Comparison of ENCODE assay signal across 2 cellular contexts in the genomic region with DNA sequence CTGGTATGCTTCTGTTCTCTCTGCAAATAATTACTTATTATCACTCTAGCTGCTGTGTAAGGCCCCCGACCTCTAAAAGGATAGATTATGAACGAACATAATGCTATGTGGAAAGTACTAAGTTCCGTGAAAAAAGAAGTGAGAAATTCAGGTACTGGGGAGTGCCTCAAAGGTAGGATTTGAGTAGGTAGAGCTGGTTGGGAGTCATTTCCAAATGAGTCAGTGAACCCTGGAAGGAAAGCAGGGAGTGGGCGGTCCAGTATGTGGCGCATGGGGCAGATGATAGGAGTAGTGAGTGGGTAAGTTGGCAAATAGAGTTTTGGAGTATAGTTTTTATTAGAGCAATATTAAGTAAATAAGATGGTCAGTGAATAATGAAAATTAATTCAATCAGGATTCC.
TF ChIP-seq lines count a peak whose summit lies in the region.

No MANE protein-coding gene starts in this region.

TF ChIP-seq in SK-N-SH treated with all-trans-retinoic acid at 6 μM for 48 hours, 23 proteins besides CTCF, POLR2A, EP300 and RAD21 (continued from another document):
- TF ChIP-seq GLIS3 (CRISPR knock-in tag; IDR thresholded peaks at IDR 0.05) (no peak), ZNF70 (CRISPR knock-in tag; IDR thresholded peaks at IDR 0.05) (no peak), ZFP3 (CRISPR knock-in tag; IDR thresholded peaks at IDR 0.05) (no peak)

TF ChIP-seq in GM12878, 131 proteins besides CTCF, POLR2A, EP300 and RAD21 (continued from another document):
- TF ChIP-seq, protein P1, sequence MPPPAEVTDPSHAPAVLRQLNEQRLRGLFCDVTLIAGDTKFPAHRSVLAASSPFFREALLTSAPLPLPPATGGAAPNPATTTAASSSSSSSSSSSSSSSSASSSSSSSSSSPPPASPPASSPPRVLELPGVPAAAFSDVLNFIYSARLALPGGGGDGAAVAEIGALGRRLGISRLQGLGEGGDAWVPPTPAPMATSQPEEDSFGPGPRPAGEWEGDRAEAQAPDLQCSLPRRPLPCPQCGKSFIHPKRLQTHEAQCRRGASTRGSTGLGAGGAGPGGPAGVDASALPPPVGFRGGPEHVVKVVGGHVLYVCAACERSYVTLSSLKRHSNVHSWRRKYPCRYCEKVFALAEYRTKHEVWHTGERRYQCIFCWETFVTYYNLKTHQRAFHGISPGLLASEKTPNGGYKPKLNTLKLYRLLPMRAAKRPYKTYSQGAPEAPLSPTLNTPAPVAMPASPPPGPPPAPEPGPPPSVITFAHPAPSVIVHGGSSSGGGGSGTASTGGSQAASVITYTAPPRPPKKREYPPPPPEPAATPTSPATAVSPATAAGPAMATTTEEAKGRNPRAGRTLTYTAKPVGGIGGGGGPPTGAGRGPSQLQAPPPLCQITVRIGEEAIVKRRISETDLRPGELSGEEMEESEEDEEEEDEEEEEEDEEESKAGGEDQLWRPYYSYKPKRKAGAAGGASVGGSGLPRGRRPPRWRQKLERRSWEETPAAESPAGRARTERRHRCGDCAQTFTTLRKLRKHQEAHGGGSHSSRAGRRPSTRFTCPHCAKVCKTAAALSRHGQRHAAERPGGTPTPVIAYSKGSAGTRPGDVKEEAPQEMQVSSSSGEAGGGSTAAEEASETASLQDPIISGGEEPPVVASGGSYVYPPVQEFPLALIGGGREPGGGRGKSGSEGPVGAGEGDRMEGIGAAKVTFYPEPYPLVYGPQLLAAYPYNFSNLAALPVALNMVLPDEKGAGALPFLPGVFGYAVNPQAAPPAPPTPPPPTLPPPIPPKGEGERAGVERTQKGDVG (CRISPR knock-in tag; IDR thresholded peaks at IDR 0.05) = no peak
- TF ChIP-seq, protein P2, sequence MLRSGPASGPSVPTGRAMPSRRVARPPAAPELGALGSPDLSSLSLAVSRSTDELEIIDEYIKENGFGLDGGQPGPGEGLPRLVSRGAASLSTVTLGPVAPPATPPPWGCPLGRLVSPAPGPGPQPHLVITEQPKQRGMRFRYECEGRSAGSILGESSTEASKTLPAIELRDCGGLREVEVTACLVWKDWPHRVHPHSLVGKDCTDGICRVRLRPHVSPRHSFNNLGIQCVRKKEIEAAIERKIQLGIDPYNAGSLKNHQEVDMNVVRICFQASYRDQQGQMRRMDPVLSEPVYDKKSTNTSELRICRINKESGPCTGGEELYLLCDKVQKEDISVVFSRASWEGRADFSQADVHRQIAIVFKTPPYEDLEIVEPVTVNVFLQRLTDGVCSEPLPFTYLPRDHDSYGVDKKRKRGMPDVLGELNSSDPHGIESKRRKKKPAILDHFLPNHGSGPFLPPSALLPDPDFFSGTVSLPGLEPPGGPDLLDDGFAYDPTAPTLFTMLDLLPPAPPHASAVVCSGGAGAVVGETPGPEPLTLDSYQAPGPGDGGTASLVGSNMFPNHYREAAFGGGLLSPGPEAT (IDR thresholded peaks at IDR 0.05; ENCODE audit: low read depth) = 0 out of 2 replicates have a peak, but pooled peaks have one; percentile 16
- TF ChIP-seq YBX1 (IDR thresholded peaks at IDR 0.05) (no peak), IKZF2 (IDR thresholded peaks at IDR 0.05) (peak; percentile 40 to 49), ZNF207 (IDR thresholded peaks at IDR 0.05; ENCODE audit: borderline replicate concordance) (no peak), POU2F2 (IDR thresholded peaks at IDR 0.05; ENCODE audit: borderline replicate concordance, low read depth, low read length) (no peak), TAF1 (IDR thresholded peaks at IDR 0.05; ENCODE audit: borderline replicate concordance, low read depth, low read length) (0 out of 2 replicates have a peak, but pooled peaks have one; percentile 20), SMARCA5 (IDR thresholded peaks at IDR 0.05) (no peak), POLR2AphosphoS2 (IDR thresholded peaks at IDR 0.05; ENCODE audit: low read depth, low read length) (peak; percentile 56; the same call in 1 of the 2 replicates), CHD2 (IDR thresholded peaks at IDR 0.05; ENCODE audit: borderline replicate concordance, low read depth, low read length) (0 out of 2 replicates have a peak, but pooled peaks have one; percentile 30), STAT1 (conservative IDR thresholded peaks at IDR 0.05) (no peak), BACH1 (IDR thresholded peaks at IDR 0.05; ENCODE audit: borderline replicate concordance) (no peak), NBN (IDR thresholded peaks at IDR 0.05) (0 out of 2 replicates have a peak, but pooled peaks have one; percentile 16), IKZF1 (conservative IDR thresholded peaks at IDR 0.05) (peak; percentile 53), CHD4 (IDR thresholded peaks at IDR 0.05) (no peak), KDM1A (IDR thresholded peaks at IDR 0.05; ENCODE audit: borderline replicate concordance) (no peak), MEF2B (IDR thresholded peaks at IDR 0.05; ENCODE audit: partially characterized antibody, poor library complexity, severe bottlenecking) (no peak)
- TF ChIP-seq, protein P3, sequence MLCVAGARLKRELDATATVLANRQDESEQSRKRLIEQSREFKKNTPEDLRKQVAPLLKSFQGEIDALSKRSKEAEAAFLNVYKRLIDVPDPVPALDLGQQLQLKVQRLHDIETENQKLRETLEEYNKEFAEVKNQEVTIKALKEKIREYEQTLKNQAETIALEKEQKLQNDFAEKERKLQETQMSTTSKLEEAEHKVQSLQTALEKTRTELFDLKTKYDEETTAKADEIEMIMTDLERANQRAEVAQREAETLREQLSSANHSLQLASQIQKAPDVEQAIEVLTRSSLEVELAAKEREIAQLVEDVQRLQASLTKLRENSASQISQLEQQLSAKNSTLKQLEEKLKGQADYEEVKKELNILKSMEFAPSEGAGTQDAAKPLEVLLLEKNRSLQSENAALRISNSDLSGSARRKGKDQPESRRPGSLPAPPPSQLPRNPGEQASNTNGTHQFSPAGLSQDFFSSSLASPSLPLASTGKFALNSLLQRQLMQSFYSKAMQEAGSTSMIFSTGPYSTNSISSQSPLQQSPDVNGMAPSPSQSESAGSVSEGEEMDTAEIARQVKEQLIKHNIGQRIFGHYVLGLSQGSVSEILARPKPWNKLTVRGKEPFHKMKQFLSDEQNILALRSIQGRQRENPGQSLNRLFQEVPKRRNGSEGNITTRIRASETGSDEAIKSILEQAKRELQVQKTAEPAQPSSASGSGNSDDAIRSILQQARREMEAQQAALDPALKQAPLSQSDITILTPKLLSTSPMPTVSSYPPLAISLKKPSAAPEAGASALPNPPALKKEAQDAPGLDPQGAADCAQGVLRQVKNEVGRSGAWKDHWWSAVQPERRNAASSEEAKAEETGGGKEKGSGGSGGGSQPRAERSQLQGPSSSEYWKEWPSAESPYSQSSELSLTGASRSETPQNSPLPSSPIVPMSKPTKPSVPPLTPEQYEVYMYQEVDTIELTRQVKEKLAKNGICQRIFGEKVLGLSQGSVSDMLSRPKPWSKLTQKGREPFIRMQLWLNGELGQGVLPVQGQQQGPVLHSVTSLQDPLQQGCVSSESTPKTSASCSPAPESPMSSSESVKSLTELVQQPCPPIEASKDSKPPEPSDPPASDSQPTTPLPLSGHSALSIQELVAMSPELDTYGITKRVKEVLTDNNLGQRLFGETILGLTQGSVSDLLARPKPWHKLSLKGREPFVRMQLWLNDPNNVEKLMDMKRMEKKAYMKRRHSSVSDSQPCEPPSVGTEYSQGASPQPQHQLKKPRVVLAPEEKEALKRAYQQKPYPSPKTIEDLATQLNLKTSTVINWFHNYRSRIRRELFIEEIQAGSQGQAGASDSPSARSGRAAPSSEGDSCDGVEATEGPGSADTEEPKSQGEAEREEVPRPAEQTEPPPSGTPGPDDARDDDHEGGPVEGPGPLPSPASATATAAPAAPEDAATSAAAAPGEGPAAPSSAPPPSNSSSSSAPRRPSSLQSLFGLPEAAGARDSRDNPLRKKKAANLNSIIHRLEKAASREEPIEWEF (IDR thresholded peaks at IDR 0.05; ENCODE audit: insufficient replicate concordance, low read depth, low read length) = no peak
- TF ChIP-seq, protein P4, sequence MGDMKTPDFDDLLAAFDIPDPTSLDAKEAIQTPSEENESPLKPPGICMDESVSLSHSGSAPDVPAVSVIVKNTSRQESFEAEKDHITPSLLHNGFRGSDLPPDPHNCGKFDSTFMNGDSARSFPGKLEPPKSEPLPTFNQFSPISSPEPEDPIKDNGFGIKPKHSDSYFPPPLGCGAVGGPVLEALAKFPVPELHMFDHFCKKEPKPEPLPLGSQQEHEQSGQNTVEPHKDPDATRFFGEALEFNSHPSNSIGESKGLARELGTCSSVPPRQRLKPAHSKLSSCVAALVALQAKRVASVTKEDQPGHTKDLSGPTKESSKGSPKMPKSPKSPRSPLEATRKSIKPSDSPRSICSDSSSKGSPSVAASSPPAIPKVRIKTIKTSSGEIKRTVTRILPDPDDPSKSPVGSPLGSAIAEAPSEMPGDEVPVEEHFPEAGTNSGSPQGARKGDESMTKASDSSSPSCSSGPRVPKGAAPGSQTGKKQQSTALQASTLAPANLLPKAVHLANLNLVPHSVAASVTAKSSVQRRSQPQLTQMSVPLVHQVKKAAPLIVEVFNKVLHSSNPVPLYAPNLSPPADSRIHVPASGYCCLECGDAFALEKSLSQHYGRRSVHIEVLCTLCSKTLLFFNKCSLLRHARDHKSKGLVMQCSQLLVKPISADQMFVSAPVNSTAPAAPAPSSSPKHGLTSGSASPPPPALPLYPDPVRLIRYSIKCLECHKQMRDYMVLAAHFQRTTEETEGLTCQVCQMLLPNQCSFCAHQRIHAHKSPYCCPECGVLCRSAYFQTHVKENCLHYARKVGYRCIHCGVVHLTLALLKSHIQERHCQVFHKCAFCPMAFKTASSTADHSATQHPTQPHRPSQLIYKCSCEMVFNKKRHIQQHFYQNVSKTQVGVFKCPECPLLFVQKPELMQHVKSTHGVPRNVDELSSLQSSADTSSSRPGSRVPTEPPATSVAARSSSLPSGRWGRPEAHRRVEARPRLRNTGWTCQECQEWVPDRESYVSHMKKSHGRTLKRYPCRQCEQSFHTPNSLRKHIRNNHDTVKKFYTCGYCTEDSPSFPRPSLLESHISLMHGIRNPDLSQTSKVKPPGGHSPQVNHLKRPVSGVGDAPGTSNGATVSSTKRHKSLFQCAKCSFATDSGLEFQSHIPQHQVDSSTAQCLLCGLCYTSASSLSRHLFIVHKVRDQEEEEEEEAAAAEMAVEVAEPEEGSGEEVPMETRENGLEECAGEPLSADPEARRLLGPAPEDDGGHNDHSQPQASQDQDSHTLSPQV (IDR thresholded peaks at IDR 0.05) = no peak
- TF ChIP-seq, protein P5, sequence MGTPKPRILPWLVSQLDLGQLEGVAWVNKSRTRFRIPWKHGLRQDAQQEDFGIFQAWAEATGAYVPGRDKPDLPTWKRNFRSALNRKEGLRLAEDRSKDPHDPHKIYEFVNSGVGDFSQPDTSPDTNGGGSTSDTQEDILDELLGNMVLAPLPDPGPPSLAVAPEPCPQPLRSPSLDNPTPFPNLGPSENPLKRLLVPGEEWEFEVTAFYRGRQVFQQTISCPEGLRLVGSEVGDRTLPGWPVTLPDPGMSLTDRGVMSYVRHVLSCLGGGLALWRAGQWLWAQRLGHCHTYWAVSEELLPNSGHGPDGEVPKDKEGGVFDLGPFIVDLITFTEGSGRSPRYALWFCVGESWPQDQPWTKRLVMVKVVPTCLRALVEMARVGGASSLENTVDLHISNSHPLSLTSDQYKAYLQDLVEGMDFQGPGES (IDR thresholded peaks at IDR 0.05) = no peak
TF ChIP-seq in GM12878: peak in this region for 11.
